Comparison of ENCODE assay signal across 1 cellular context in the genomic region with DNA sequence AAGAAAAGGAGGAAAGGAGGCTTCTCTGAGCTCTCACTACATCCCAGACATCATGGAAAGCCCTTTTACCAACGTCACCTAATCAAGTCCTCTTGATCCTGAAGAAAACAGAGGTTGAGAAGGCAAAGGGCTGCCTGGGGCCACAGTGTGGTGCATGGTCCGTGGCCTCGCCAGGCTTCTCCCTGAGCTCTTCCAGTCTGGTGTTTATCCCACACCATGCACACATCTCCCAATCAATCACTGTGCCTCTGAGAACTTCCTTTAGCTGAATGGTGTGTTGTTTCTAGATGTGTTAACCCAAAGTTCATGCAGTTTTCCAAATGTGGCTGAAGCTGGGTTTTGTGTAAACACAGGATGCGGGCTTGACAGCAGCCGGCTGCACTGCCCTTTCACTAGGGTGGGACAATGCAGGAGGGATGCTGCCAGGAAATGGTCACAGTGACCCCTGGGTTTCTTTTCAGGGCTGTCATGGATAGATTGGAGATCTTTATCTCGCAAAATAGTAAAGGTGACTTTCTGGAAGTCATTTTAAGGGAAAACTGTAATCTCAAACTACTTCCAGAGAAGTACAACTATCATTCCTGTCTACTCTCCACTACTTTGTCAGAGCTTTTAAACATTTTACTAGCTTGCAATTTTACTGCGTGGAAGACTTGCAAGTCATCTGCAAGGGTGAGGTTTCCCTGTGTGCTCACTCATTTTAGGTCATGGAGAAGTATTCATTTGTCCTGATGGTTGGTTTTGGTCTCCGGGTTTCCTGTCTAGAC.
TF ChIP-seq lines count a peak whose summit lies in the region.

No MANE protein-coding gene starts in this region.

TF ChIP-seq in HepG2, 621 proteins besides CTCF, POLR2A, EP300 and RAD21 (continued from another document and continues in another):
- TF ChIP-seq, protein P1, sequence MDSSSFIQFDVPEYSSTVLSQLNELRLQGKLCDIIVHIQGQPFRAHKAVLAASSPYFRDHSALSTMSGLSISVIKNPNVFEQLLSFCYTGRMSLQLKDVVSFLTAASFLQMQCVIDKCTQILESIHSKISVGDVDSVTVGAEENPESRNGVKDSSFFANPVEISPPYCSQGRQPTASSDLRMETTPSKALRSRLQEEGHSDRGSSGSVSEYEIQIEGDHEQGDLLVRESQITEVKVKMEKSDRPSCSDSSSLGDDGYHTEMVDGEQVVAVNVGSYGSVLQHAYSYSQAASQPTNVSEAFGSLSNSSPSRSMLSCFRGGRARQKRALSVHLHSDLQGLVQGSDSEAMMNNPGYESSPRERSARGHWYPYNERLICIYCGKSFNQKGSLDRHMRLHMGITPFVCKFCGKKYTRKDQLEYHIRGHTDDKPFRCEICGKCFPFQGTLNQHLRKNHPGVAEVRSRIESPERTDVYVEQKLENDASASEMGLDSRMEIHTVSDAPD (CRISPR knock-in tag; IDR thresholded peaks at IDR 0.05) = peak; percentile 100
- TF ChIP-seq BORCS8-MEF2B (CRISPR knock-in tag; IDR thresholded peaks at IDR 0.05) (peak; percentile 38; the same call in 1 of the 2 replicates), FLYWCH1 (CRISPR knock-in tag; IDR thresholded peaks at IDR 0.05) (no peak), ZBTB1 (CRISPR knock-in tag; IDR thresholded peaks at IDR 0.05; ENCODE audit: borderline replicate concordance) (peak; percentile 85; the same call in 1 of the 2 replicates), ATRX (CRISPR knock-in tag; IDR thresholded peaks at IDR 0.05; ENCODE audit: borderline replicate concordance) (peak; percentile 59; the same call in 1 of the 2 replicates), CBFB (CRISPR knock-in tag; IDR thresholded peaks at IDR 0.05) (peak; percentile 75), ZZZ3 (CRISPR knock-in tag; IDR thresholded peaks at IDR 0.05; ENCODE audit: borderline replicate concordance) (peak; percentile 35; the same call in 1 of the 2 replicates), KLF9 (CRISPR knock-in tag; IDR thresholded peaks at IDR 0.05; ENCODE audit: low read depth) (peak; percentile 98), SPEN (CRISPR knock-in tag; IDR thresholded peaks at IDR 0.05; ENCODE audit: low read depth) (peak; percentile 88; the same call in 1 of the 2 replicates), ZNF788 (CRISPR knock-in tag; IDR thresholded peaks at IDR 0.05; ENCODE audit: borderline replicate concordance) (no peak; the same call in 1 of the 2 replicates), PHF5A (CRISPR knock-in tag; IDR thresholded peaks at IDR 0.05; ENCODE audit: low read depth, unreplicated experiment) (peak; percentile 98), ONECUT2 (CRISPR knock-in tag; IDR thresholded peaks at IDR 0.05) (peak; percentile 87), JUND (CRISPR knock-in tag; IDR thresholded peaks at IDR 0.05) (no peak; the same call in 1 of the 2 replicates), EED (CRISPR knock-in tag; IDR thresholded peaks at IDR 0.05) (no peak), ARID2 (CRISPR knock-in tag; IDR thresholded peaks at IDR 0.05; ENCODE audit: borderline replicate concordance) (peak; percentile 89), ZNF780A (CRISPR knock-in tag; IDR thresholded peaks at IDR 0.05) (no peak), CBX2 (IDR thresholded peaks at IDR 0.05; ENCODE audit: low read depth, low read length) (no peak), CBX2 (CRISPR knock-in tag; IDR thresholded peaks at IDR 0.05; ENCODE audit: low read depth) (no peak), MIER3 (CRISPR knock-in tag; IDR thresholded peaks at IDR 0.05; ENCODE audit: borderline replicate concordance) (peak; percentile 99), HMGA1 (CRISPR knock-in tag; conservative IDR thresholded peaks at IDR 0.05) (no peak), REPIN1 (CRISPR knock-in tag; IDR thresholded peaks at IDR 0.05; ENCODE audit: borderline replicate concordance, low read depth) (peak; percentile 94), KLF11 (CRISPR knock-in tag; IDR thresholded peaks at IDR 0.05) (peak; percentile 97), ZNF160 (CRISPR knock-in tag; IDR thresholded peaks at IDR 0.05) (peak; percentile 76; the same call in 1 of the 2 replicates)
- TF ChIP-seq, protein P2, sequence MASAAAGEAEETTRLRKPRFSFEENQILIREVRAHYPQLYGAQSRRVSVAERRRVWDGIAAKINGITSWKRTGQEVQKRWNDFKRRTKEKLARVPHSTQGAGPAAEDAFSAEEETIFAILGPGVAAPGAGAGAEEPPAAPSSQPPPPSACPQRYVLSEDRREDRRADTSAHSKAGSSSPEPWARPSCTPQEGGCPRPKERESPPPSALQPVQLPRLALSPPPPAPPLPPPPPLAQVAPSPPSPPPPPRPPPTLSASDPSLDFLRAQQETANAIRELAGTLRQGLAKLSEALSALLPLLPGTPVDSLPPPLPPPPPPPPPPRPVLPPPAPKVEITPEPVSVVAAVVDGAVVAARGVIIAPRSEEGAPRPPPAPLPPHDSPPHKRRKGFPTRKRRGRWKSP (CRISPR knock-in tag; IDR thresholded peaks at IDR 0.05) = peak; percentile 78
- TF ChIP-seq, protein P3, sequence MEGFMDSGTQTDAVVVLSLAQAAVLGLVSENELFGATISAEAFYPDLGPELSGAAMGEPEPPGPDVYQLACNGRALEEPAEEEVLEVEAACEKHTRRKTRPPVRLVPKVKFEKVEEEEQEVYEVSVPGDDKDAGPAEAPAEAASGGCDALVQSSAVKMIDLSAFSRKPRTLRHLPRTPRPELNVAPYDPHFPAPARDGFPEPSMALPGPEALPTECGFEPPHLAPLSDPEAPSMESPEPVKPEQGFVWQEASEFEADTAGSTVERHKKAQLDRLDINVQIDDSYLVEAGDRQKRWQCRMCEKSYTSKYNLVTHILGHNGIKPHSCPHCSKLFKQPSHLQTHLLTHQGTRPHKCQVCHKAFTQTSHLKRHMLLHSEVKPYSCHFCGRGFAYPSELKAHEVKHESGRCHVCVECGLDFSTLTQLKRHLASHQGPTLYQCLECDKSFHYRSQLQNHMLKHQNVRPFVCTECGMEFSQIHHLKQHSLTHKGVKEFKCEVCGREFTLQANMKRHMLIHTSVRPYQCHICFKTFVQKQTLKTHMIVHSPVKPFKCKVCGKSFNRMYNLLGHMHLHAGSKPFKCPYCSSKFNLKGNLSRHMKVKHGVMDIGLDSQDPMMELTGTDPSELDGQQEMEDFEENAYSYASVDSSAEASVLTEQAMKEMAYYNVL (CRISPR knock-in tag; IDR thresholded peaks at IDR 0.05; ENCODE audit: borderline replicate concordance) = peak; percentile 95
- TF ChIP-seq, protein P4, sequence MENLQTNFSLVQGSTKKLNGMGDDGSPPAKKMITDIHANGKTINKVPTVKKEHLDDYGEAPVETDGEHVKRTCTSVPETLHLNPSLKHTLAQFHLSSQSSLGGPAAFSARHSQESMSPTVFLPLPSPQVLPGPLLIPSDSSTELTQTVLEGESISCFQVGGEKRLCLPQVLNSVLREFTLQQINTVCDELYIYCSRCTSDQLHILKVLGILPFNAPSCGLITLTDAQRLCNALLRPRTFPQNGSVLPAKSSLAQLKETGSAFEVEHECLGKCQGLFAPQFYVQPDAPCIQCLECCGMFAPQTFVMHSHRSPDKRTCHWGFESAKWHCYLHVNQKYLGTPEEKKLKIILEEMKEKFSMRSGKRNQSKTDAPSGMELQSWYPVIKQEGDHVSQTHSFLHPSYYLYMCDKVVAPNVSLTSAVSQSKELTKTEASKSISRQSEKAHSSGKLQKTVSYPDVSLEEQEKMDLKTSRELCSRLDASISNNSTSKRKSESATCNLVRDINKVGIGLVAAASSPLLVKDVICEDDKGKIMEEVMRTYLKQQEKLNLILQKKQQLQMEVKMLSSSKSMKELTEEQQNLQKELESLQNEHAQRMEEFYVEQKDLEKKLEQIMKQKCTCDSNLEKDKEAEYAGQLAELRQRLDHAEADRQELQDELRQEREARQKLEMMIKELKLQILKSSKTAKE (CRISPR knock-in tag; IDR thresholded peaks at IDR 0.05; ENCODE audit: borderline replicate concordance) = peak; percentile 96
- TF ChIP-seq, protein P5, sequence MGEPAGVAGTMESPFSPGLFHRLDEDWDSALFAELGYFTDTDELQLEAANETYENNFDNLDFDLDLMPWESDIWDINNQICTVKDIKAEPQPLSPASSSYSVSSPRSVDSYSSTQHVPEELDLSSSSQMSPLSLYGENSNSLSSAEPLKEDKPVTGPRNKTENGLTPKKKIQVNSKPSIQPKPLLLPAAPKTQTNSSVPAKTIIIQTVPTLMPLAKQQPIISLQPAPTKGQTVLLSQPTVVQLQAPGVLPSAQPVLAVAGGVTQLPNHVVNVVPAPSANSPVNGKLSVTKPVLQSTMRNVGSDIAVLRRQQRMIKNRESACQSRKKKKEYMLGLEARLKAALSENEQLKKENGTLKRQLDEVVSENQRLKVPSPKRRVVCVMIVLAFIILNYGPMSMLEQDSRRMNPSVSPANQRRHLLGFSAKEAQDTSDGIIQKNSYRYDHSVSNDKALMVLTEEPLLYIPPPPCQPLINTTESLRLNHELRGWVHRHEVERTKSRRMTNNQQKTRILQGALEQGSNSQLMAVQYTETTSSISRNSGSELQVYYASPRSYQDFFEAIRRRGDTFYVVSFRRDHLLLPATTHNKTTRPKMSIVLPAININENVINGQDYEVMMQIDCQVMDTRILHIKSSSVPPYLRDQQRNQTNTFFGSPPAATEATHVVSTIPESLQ (CRISPR knock-in tag; conservative IDR thresholded peaks at IDR 0.05) = no peak
- TF ChIP-seq, protein P6, sequence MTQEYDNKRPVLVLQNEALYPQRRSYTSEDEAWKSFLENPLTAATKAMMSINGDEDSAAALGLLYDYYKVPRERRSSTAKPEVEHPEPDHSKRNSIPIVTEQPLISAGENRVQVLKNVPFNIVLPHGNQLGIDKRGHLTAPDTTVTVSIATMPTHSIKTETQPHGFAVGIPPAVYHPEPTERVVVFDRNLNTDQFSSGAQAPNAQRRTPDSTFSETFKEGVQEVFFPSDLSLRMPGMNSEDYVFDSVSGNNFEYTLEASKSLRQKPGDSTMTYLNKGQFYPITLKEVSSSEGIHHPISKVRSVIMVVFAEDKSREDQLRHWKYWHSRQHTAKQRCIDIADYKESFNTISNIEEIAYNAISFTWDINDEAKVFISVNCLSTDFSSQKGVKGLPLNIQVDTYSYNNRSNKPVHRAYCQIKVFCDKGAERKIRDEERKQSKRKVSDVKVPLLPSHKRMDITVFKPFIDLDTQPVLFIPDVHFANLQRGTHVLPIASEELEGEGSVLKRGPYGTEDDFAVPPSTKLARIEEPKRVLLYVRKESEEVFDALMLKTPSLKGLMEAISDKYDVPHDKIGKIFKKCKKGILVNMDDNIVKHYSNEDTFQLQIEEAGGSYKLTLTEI (CRISPR knock-in tag; conservative IDR thresholded peaks at IDR 0.05) = no peak
- TF ChIP-seq, protein P7, sequence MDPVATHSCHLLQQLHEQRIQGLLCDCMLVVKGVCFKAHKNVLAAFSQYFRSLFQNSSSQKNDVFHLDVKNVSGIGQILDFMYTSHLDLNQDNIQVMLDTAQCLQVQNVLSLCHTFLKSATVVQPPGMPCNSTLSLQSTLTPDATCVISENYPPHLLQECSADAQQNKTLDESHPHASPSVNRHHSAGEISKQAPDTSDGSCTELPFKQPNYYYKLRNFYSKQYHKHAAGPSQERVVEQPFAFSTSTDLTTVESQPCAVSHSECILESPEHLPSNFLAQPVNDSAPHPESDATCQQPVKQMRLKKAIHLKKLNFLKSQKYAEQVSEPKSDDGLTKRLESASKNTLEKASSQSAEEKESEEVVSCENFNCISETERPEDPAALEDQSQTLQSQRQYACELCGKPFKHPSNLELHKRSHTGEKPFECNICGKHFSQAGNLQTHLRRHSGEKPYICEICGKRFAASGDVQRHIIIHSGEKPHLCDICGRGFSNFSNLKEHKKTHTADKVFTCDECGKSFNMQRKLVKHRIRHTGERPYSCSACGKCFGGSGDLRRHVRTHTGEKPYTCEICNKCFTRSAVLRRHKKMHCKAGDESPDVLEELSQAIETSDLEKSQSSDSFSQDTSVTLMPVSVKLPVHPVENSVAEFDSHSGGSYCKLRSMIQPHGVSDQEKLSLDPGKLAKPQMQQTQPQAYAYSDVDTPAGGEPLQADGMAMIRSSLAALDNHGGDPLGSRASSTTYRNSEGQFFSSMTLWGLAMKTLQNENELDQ (CRISPR knock-in tag; IDR thresholded peaks at IDR 0.05; ENCODE audit: borderline replicate concordance) = peak; percentile 78; the same call in 1 of the 2 replicates
- TF ChIP-seq, protein P8, sequence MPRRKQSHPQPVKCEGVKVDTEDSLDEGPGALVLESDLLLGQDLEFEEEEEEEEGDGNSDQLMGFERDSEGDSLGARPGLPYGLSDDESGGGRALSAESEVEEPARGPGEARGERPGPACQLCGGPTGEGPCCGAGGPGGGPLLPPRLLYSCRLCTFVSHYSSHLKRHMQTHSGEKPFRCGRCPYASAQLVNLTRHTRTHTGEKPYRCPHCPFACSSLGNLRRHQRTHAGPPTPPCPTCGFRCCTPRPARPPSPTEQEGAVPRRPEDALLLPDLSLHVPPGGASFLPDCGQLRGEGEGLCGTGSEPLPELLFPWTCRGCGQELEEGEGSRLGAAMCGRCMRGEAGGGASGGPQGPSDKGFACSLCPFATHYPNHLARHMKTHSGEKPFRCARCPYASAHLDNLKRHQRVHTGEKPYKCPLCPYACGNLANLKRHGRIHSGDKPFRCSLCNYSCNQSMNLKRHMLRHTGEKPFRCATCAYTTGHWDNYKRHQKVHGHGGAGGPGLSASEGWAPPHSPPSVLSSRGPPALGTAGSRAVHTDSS (CRISPR knock-in tag; conservative IDR thresholded peaks at IDR 0.05) = no peak
- TF ChIP-seq, protein P9, sequence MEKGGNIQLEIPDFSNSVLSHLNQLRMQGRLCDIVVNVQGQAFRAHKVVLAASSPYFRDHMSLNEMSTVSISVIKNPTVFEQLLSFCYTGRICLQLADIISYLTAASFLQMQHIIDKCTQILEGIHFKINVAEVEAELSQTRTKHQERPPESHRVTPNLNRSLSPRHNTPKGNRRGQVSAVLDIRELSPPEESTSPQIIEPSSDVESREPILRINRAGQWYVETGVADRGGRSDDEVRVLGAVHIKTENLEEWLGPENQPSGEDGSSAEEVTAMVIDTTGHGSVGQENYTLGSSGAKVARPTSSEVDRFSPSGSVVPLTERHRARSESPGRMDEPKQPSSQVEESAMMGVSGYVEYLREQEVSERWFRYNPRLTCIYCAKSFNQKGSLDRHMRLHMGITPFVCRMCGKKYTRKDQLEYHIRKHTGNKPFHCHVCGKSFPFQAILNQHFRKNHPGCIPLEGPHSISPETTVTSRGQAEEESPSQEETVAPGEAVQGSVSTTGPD (CRISPR knock-in tag; IDR thresholded peaks at IDR 0.05) = peak; percentile 99
